ENCODE assay signal across 8 cellular contexts in genomic region chr19:4139614-4140236, GRCh38. TPM values are rescaled to one million over a fixed set of nuclear protein-coding genes. Genes with fewer than 3 reads are reported as not detected.
DNase-seq lines count a peak whose midpoint lies in the region; ATAC-seq and TF ChIP-seq lines count a peak whose summit lies in the region.

No MANE protein-coding gene starts in this region.

- no peaks in the 10 kb centered on the region for H3F3A ChIP-seq in SU-DHL-6 (ENCODE audit: insufficient read depth)

- H3K36me3 ChIP-seq in Karpas-422 (ENCODE audit: insufficient read depth, low read length) (no peaks in the 10 kb centered on the region), SU-DHL-6 (ENCODE audit: low read length) (no peaks in the 10 kb centered on the region), heart left ventricle (no peaks in the 10 kb centered on the region), aorta (ENCODE audit: control insufficient read depth in 1 of 2, insufficient read depth in 2 of 2, low read length in 1 of 2) (no peaks in the 10 kb centered on the region)

- H3K4me2 ChIP-seq in Karpas-422 (ENCODE audit: low read depth, low read length, poor library complexity, severe bottlenecking) (no peak overlapping the region), SU-DHL-6 (ENCODE audit: low read depth, low read length, poor library complexity, severe bottlenecking) (peak overlapping the region; percentile 47)

- H3K79me2 ChIP-seq in Karpas-422 (ENCODE audit: low read length) (no peaks in the 10 kb centered on the region), SU-DHL-6 (ENCODE audit: insufficient read depth, low read length) (no peaks in the 10 kb centered on the region)

- no peaks in the 10 kb centered on the region for H3K36me3 Mint-ChIP-seq in activated naive CD4-positive, alpha-beta T cell treated with anti-CD3 and anti-CD28 coated beads for 36 hours (ENCODE audit: low read depth)

- ATAC-seq in heart left ventricle (peak in 3 of 4 donors; percentile 75 to 88 (median 81)), aorta (ENCODE audit: low FRiP score) (peak; percentile 85), GM21619 (IDR thresholded peaks at IDR 0.05; ENCODE audit: unreplicated experiment) (no peak)

- H3K4me3 Mint-ChIP-seq in activated naive CD4-positive, alpha-beta T cell treated with anti-CD3 and anti-CD28 coated beads for 36 hours: peak overlapping the region; percentile 30

- H3K9me3 ChIP-seq in Karpas-422 (ENCODE audit: low read length) (no peaks in the 10 kb centered on the region), SU-DHL-6 (ENCODE audit: insufficient read depth, low read length) (no peaks in the 10 kb centered on the region), heart left ventricle (no peaks in the 10 kb centered on the region), aorta (ENCODE audit: control insufficient read depth, low read length) (no peaks in the 10 kb centered on the region)

- TF ChIP-seq CTCF in SU-DHL-6 (IDR thresholded peaks at IDR 0.05; ENCODE audit: insufficient read depth, low read length, poor library complexity, severe bottlenecking) (peak; percentile 78), heart left ventricle (IDR thresholded peaks at IDR 0.05) (peak; percentile 60 to 88 (median 70))

- intact Hi-C loops in activated naive CD4-positive, alpha-beta T cell treated with anti-CD3 and anti-CD28 coated beads for 36 hours (cut with micrococcal nuclease): loop anchor here (1.0 to 5.0 kb wide), 3 partner anchors 48 to 154 kb away; partner anchors contain the start of gene EEF2
- intact Hi-C loops in heart left ventricle (cut with DNase I): loop anchor here in 3 of 10 donors (5.0 to 10.0 kb wide), 4 partner anchors 43 to 152 kb away; partner anchors contain the start of genes ANKRD24 (in 1 of the 3), EEF2 (in 1 of the 3) and SIRT6 (in 1 of the 3)
- intact Hi-C loops in aorta (cut with DNase I): no loop called here

- DNase-seq in DMS153 treated with DMSO at 0.1 percent for 48 hours (lab: John Stamatoyannopoulos, UW; ENCODE audit: unreplicated experiment) (peak; percentile 22), Karpas-422 (peak; percentile 92), heart left ventricle (peak; percentile 58 to 92 (median 76)), renal cortical epithelial cell (ENCODE audit: low read depth) (peak; percentile 29), aorta (peak; percentile 83 to 94)
- DNase-seq in activated naive CD4-positive, alpha-beta T cell treated with anti-CD3 and anti-CD28 coated beads for 36 hours: peak; percentile 95

- no peak overlapping the region for H3K27ac ChIP-seq in Karpas-422 (ENCODE audit: low read length)
- H3K27ac ChIP-seq in SU-DHL-6 (ENCODE audit: low read depth, low read length): no peak overlapping the region
- H3K27ac ChIP-seq in heart left ventricle: no peak overlapping the region
- H3K27ac ChIP-seq in aorta (ENCODE audit: low read depth in 1 of 2, low read length in 2 of 2): no peak overlapping the region

- 29 to 36% (median 35%) methylated on average over 14 of the region's 14 CpGs for WGBS in heart left ventricle, 4 donors
- WGBS in aorta, 2 donors: 38 to 39% methylated on average over 14 of the region's 14 CpGs

- H4K20me1 ChIP-seq in Karpas-422 (ENCODE audit: insufficient read depth, low read depth, low read length) (no peaks in the 10 kb centered on the region), SU-DHL-6 (ENCODE audit: low read depth, low read length) (no peaks in the 10 kb centered on the region)

- CTCF ChIA-PET in activated naive CD4-positive, alpha-beta T cell treated with anti-CD3 and anti-CD28 coated beads for 36 hours (lab: Charles Lee): interaction anchor here (0.6 to 3.0 kb wide), 35 partner anchors 8 to 583 kb away, joined by 3 to 12 read pairs (median 4); partner anchors contain the start of genes MRPL54, PIAS4 and YJU2

- H2AFZ ChIP-seq in Karpas-422 (ENCODE audit: low read length): no peak overlapping the region
- H2AFZ ChIP-seq in SU-DHL-6 (ENCODE audit: low read depth, low read length, severe bottlenecking): peak overlapping the region; percentile 47

- no peak for TF ChIP-seq POLR2A in heart left ventricle (IDR thresholded peaks at IDR 0.05)

- H3K27me3 ChIP-seq in Karpas-422 (ENCODE audit: low read length) (no peaks in the 10 kb centered on the region), SU-DHL-6 (ENCODE audit: low read length) (no peaks in the 10 kb centered on the region), heart left ventricle (no peaks in the 10 kb centered on the region), aorta (ENCODE audit: control insufficient read depth in 1 of 2, insufficient read depth in 2 of 2, low read length in 1 of 2) (no peaks in the 10 kb centered on the region)

- no peak overlapping the region for H3K27ac Mint-ChIP-seq in activated naive CD4-positive, alpha-beta T cell treated with anti-CD3 and anti-CD28 coated beads for 36 hours

- H3K9me2 ChIP-seq in Karpas-422 (replicated peaks; ENCODE audit: insufficient read depth, low read length): no peaks in the 10 kb centered on the region
- no peaks in the 10 kb centered on the region for H3K9me2 ChIP-seq in SU-DHL-6 (replicated peaks; ENCODE audit: insufficient read depth, low read length)

- H3K4me1 Mint-ChIP-seq in activated naive CD4-positive, alpha-beta T cell treated with anti-CD3 and anti-CD28 coated beads for 36 hours (ENCODE audit: low read depth): peaks cover 8% of the 10 kb centered on the region

- H3K9ac ChIP-seq in Karpas-422 (ENCODE audit: low read length) (no peak overlapping the region), SU-DHL-6 (ENCODE audit: low read length) (no peak overlapping the region)

- H3K4me3 ChIP-seq in Karpas-422 (ENCODE audit: low read length) (no peak overlapping the region), SU-DHL-6 (ENCODE audit: insufficient read depth, low read length, poor library complexity, severe bottlenecking) (no peak overlapping the region), heart left ventricle (no peak overlapping the region), aorta (ENCODE audit: low read length in 2 of 2) (no peak overlapping the region)

- H3K4me1 ChIP-seq in Karpas-422 (ENCODE audit: low read length): 0 out of 2 replicates have a peak, but pooled peaks cover 2% of the 10 kb centered on the region
- H3K4me1 ChIP-seq in heart left ventricle: peaks cover 0 to 6% (median 0%) of the 10 kb centered on the region in 12 donors
- no peaks in the 10 kb centered on the region for H3K4me1 ChIP-seq in aorta (ENCODE audit: control insufficient read depth in 1 of 2, insufficient read depth in 2 of 2, low read length in 2 of 2)

- H3K9me3 Mint-ChIP-seq in activated naive CD4-positive, alpha-beta T cell treated with anti-CD3 and anti-CD28 coated beads for 36 hours: no peaks in the 10 kb centered on the region

- peaks cover 2% of the 10 kb centered on the region for H3K27me3 Mint-ChIP-seq in activated naive CD4-positive, alpha-beta T cell treated with anti-CD3 and anti-CD28 coated beads for 36 hours (ENCODE audit: low read depth)

RNA-seq across cellular contexts. Expression of gene CREB3L3, which starts 13.7 kb away (rescaled TPM):
- total RNA-seq in Karpas-422 (2014; rRNA removed; shearing (Covaris generic); ENCODE audit: low replicate concordance): not detected in 2 replicates
- not detected for total RNA-seq in activated naive CD4-positive, alpha-beta T cell treated with anti-CD3 and anti-CD28 coated beads for 36 hours
- total RNA-seq in heart left ventricle (not detected), renal cortical epithelial cell (not detected in 2 replicates), aorta (not detected)
- polyA plus RNA-seq in heart left ventricle (not detected), aorta (10 to 100 TPM in 1 of 2 donors, under 1 TPM in 1; 0.15 to 25.2 TPM)

RNA-seq across cellular contexts. Expression of gene MAP2K2, which starts 15.8 kb away (rescaled TPM):
- total RNA-seq in Karpas-422 (2014; rRNA removed; shearing (Covaris generic); ENCODE audit: low replicate concordance): 106 and 270 TPM in 2 replicates
- 100 to 1,000 TPM; 101 to 103 TPM for total RNA-seq in activated naive CD4-positive, alpha-beta T cell treated with anti-CD3 and anti-CD28 coated beads for 36 hours
- total RNA-seq in heart left ventricle: 100 to 1,000 TPM in 7 of 9 donors, 10 to 100 TPM in 2; 95.3 to 154 (median 108) TPM
- 100 to 1,000 TPM; 131 to 204 TPM for polyA plus RNA-seq in heart left ventricle
- total RNA-seq in renal cortical epithelial cell: 124 and 126 TPM in 2 replicates
- 10 to 100 TPM; 80.8 to 97.8 TPM for total RNA-seq in aorta
- polyA plus RNA-seq in aorta: 100 to 1,000 TPM in 1 of 2 donors, 10 to 100 TPM in 1; 82.4 to 230 TPM

RNA-seq across cellular contexts. Expression of gene SIRT6, which starts 42.6 kb away (rescaled TPM):
- 23.0 and 40.3 TPM in 2 replicates for total RNA-seq in Karpas-422 (2014; rRNA removed; shearing (Covaris generic); ENCODE audit: low replicate concordance)
- 10 to 100 TPM; 20.0 to 20.1 TPM for total RNA-seq in activated naive CD4-positive, alpha-beta T cell treated with anti-CD3 and anti-CD28 coated beads for 36 hours
- total RNA-seq in heart left ventricle (10 to 100 TPM; 10.2 to 16.7 (median 12.7) TPM), renal cortical epithelial cell (9.7 and 19.2 TPM in 2 replicates), aorta (10 to 100 TPM; 19.4 to 23.5 TPM)
- polyA plus RNA-seq in heart left ventricle (10 to 100 TPM; 15.6 to 29.0 TPM), aorta (10 to 100 TPM; 13.5 to 26.1 TPM)

RNA-seq across cellular contexts. Expression of gene ANKRD24, which starts 42.8 kb away (rescaled TPM):
- 0.71 and 1.1 TPM in 2 replicates for total RNA-seq in Karpas-422 (2014; rRNA removed; shearing (Covaris generic); ENCODE audit: low replicate concordance)
- 1 to 10 TPM; 2.5 to 2.6 TPM for total RNA-seq in activated naive CD4-positive, alpha-beta T cell treated with anti-CD3 and anti-CD28 coated beads for 36 hours
- total RNA-seq in heart left ventricle: 1 to 10 TPM in 2 of 9 donors, under 1 TPM in 4, not detected in 3; 0.23 to 1.4 (median 0.51) TPM
- under 1 TPM; 0.12 to 0.30 TPM for polyA plus RNA-seq in heart left ventricle
- total RNA-seq in renal cortical epithelial cell: 1.7 TPM in 1 of 2 replicates, not detected in the other
- under 1 TPM; 0.29 to 0.63 TPM for total RNA-seq in aorta
- 1 to 10 TPM in 1 of 2 donors, under 1 TPM in 1; 0.74 to 1.6 TPM for polyA plus RNA-seq in aorta

Comparison
In these comparisons a context has a peak if more than half of its experiments do, and no peak if none do; other contexts are left out.
1. DNase-seq: peak in every context shown above with its lines; median percentile 95 in activated naive CD4-positive, alpha-beta T cell treated with anti-CD3 and anti-CD28 coated beads for 36 hours; 92 in Karpas-422; 88 in aorta; 76 in heart left ventricle; 29 in renal cortical epithelial cell; 22 in DMS153 treated with DMSO at 0.1 percent for 48 hours.